Comparison of ENCODE assay signal across 8 cellular contexts in the genomic region with DNA sequence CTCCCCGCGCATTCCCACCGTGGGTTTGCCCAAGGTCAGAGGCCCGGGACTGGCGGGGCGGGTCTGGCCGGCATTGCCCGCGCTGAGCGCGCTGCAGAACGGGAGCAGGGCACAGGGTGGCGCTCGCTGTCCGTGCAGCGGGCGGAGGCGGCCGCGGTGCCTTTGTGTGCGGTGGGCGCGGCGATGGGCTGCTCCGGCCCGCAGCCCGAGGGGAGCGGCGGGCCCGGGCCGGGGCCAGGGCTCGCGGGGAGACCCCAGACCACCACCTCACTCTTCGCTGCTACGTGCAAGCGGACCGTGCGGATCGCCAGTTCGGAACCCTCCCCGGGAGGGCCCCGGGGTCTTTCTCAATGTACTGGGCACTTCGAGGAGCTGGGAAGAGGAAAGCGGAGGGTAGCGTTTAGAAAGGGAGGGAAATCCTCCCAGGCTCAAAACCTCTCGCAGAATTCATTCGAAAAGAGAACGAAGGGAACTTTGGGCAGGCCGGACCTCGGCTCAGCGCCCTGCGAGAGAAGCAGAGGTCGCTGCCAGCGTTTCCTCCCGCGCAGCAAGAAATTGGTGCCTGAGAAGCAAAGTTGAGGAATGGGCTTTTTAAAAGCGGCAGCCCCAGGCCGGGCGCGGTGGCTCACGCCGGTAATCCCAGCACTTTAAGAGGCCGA. TPM values are rescaled to one million over a fixed set of nuclear protein-coding genes. Genes with fewer than 3 reads are reported as not detected.
DNase-seq lines count a peak whose midpoint lies in the region; ATAC-seq, FAIRE-seq and TF ChIP-seq lines count a peak whose summit lies in the region.

No MANE protein-coding gene starts in this region.

- H3K27ac ChIP-seq in right cardiac atrium (ENCODE audit: low read length) = no peak overlapping the region
- H3K27ac ChIP-seq in skeletal muscle tissue (ENCODE audit: low read depth, low read length) = no peak overlapping the region

- H3K27ac Mint-ChIP-seq in WTC11 = peak overlapping the region; percentile 79

- CTCF ChIA-PET in WTC11 (lab: Charles Lee) = interaction anchor here (0.6 to 4.5 kb wide), 12 partner anchors 8 to 990 kb away, joined by 3 to 74 read pairs (median 5); a partner anchor contains a TSS

- H3K9me3 ChIP-seq in right cardiac atrium (ENCODE audit: control insufficient read depth, low read length) = no peaks in the 10 kb centered on the region
- H3K9me3 ChIP-seq in skeletal muscle tissue (ENCODE audit: control insufficient read depth in 3 of 3, low read length in 3 of 3) = peaks cover 0 to 3% (median 0%) of the 10 kb centered on the region in 3 donors

- WGBS in right cardiac atrium = 2% methylated on average over 63 of the region's 63 CpGs

- H3K27me3 ChIP-seq in right cardiac atrium (ENCODE audit: control insufficient read depth, insufficient read depth) (peaks cover 2% of the 10 kb centered on the region), skeletal muscle tissue (ENCODE audit: control insufficient read depth in 3 of 3, insufficient read depth in 3 of 3, low read length in 3 of 3) (peaks cover 61 to 78% (median 73%) of the 10 kb centered on the region in 3 donors)

- ATAC-seq in GM18909 (IDR thresholded peaks at IDR 0.05; ENCODE audit: poor library complexity, unreplicated experiment) = peak; percentile 97
- peak; percentile 86 for ATAC-seq in HG03196 (IDR thresholded peaks at IDR 0.05; ENCODE audit: unreplicated experiment)
- peak; percentile 86 for ATAC-seq in WTC11
- peak; percentile 86 to 91 for ATAC-seq in right cardiac atrium

- peak overlapping the region; percentile 77 for H3K4me3 Mint-ChIP-seq in WTC11

- no peak for FAIRE-seq in GM19239 (lab: Jason Lieb, UNC)

- TF ChIP-seq CTCF in WTC11 (IDR thresholded peaks at IDR 0.05) = peak; percentile 69

- H3K9me3 Mint-ChIP-seq in WTC11 = no peaks in the 10 kb centered on the region

- POLR2A ChIA-PET in WTC11 (lab: Charles Lee) = interaction anchor here (1.2 kb wide), 1 partner anchor 57 kb away, joined by 10 read pairs; no protein-coding TSS in a partner anchor

- intact Hi-C loops in right cardiac atrium (cut with DNase I) = loop anchor here in 2 of 4 donors (5.0 kb wide), 1 partner anchor 474 kb away; no protein-coding TSS in a partner anchor

- peaks cover 7% of the 10 kb centered on the region; the same call in 1 of the 2 replicates for H3K36me3 Mint-ChIP-seq in WTC11

- H3K36me3 ChIP-seq in skeletal muscle tissue (ENCODE audit: control insufficient read depth in 3 of 3, insufficient read depth in 3 of 3, low read length in 3 of 3) = no peaks in the 10 kb centered on the region

- peaks cover 79% of the 10 kb centered on the region for H3K4me1 Mint-ChIP-seq in WTC11

- peak overlapping the region; percentile 31 for H3K4me3 ChIP-seq in right cardiac atrium (ENCODE audit: low read length)
- H3K4me3 ChIP-seq in skeletal muscle tissue (ENCODE audit: low read length in 3 of 3) = peak overlapping the region in 2 of 3 donors; percentile 22 to 42

- H3K4me1 ChIP-seq in right cardiac atrium (ENCODE audit: control insufficient read depth, insufficient read depth, low read length) (no peaks in the 10 kb centered on the region), skeletal muscle tissue (ENCODE audit: control insufficient read depth in 3 of 3, insufficient read depth in 3 of 3, low read length in 3 of 3) (peaks cover 0 to 8% (median 6%) of the 10 kb centered on the region in 3 donors)

- DNase-seq in AG20443 (ENCODE audit: low spot score) (peak; percentile 78), WTC11 (ENCODE audit: low spot score) (peak; percentile 86), right cardiac atrium (peak in 2 of 3 donors; percentile 60 to 72), GM19239 (ENCODE audit: insufficient read length, low spot score) (no peak), globus pallidus (ENCODE audit: low spot score) (no peak)

- H3K9ac ChIP-seq in skeletal muscle tissue (ENCODE audit: low read depth in 1 of 3, low read length in 3 of 3) = no peak overlapping the region

- H3K27me3 Mint-ChIP-seq in WTC11 (ENCODE audit: low read depth) = peaks cover 21% of the 10 kb centered on the region

TF ChIP-seq in WTC11, 78 proteins besides CTCF, POLR2A, EP300 and RAD21 (continues in another document):
- TF ChIP-seq ZNF671 (CRISPR knock-in tag; IDR thresholded peaks at IDR 0.05) (no peak), ZNF232 (CRISPR knock-in tag; IDR thresholded peaks at IDR 0.05) (no peak), NR1H2 (CRISPR knock-in tag; IDR thresholded peaks at IDR 0.05) (no peak), FOXP1 (CRISPR knock-in tag; IDR thresholded peaks at IDR 0.05; ENCODE audit: borderline replicate concordance) (0 out of 2 replicates have a peak, but pooled peaks have one; percentile 53), CREB1 (CRISPR knock-in tag; IDR thresholded peaks at IDR 0.05) (no peak), IRF2 (CRISPR knock-in tag; IDR thresholded peaks at IDR 0.05; ENCODE audit: borderline replicate concordance, low read depth) (no peak), PRRX2 (CRISPR knock-in tag; IDR thresholded peaks at IDR 0.05) (0 out of 2 replicates have a peak, but pooled peaks have one; percentile 43)
- TF ChIP-seq, protein P1, sequence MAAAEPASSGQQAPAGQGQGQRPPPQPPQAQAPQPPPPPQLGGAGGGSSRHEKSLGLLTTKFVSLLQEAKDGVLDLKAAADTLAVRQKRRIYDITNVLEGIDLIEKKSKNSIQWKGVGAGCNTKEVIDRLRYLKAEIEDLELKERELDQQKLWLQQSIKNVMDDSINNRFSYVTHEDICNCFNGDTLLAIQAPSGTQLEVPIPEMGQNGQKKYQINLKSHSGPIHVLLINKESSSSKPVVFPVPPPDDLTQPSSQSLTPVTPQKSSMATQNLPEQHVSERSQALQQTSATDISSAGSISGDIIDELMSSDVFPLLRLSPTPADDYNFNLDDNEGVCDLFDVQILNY (CRISPR knock-in tag; IDR thresholded peaks at IDR 0.05) = peak; percentile 88
- TF ChIP-seq, protein P2, sequence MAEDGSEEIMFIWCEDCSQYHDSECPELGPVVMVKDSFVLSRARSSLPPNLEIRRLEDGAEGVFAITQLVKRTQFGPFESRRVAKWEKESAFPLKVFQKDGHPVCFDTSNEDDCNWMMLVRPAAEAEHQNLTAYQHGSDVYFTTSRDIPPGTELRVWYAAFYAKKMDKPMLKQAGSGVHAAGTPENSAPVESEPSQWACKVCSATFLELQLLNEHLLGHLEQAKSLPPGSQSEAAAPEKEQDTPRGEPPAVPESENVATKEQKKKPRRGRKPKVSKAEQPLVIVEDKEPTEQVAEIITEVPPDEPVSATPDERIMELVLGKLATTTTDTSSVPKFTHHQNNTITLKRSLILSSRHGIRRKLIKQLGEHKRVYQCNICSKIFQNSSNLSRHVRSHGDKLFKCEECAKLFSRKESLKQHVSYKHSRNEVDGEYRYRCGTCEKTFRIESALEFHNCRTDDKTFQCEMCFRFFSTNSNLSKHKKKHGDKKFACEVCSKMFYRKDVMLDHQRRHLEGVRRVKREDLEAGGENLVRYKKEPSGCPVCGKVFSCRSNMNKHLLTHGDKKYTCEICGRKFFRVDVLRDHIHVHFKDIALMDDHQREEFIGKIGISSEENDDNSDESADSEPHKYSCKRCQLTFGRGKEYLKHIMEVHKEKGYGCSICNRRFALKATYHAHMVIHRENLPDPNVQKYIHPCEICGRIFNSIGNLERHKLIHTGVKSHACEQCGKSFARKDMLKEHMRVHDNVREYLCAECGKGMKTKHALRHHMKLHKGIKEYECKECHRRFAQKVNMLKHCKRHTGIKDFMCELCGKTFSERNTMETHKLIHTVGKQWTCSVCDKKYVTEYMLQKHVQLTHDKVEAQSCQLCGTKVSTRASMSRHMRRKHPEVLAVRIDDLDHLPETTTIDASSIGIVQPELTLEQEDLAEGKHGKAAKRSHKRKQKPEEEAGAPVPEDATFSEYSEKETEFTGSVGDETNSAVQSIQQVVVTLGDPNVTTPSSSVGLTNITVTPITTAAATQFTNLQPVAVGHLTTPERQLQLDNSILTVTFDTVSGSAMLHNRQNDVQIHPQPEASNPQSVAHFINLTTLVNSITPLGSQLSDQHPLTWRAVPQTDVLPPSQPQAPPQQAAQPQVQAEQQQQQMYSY (CRISPR knock-in tag; IDR thresholded peaks at IDR 0.05) = no peak
- TF ChIP-seq, protein P3, sequence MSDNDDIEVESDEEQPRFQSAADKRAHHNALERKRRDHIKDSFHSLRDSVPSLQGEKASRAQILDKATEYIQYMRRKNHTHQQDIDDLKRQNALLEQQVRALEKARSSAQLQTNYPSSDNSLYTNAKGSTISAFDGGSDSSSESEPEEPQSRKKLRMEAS (CRISPR knock-in tag; IDR thresholded peaks at IDR 0.05) = peak; percentile 41; the same call in 1 of the 2 replicates
- TF ChIP-seq, protein P4, sequence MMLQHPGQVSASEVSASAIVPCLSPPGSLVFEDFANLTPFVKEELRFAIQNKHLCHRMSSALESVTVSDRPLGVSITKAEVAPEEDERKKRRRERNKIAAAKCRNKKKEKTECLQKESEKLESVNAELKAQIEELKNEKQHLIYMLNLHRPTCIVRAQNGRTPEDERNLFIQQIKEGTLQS (CRISPR knock-in tag; conservative IDR thresholded peaks at IDR 0.05) = no peak
- TF ChIP-seq, protein P5, sequence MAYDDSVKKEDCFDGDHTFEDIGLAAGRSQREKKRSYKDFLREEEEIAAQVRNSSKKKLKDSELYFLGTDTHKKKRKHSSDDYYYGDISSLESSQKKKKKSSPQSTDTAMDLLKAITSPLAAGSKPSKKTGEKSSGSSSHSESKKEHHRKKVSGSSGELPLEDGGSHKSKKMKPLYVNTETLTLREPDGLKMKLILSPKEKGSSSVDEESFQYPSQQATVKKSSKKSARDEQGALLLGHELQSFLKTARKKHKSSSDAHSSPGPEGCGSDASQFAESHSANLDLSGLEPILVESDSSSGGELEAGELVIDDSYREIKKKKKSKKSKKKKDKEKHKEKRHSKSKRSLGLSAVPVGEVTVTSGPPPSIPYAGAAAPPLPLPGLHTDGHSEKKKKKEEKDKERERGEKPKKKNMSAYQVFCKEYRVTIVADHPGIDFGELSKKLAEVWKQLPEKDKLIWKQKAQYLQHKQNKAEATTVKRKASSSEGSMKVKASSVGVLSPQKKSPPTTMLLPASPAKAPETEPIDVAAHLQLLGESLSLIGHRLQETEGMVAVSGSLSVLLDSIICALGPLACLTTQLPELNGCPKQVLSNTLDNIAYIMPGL (CRISPR knock-in tag; IDR thresholded peaks at IDR 0.05) = peak; percentile 94
- TF ChIP-seq, protein P6, sequence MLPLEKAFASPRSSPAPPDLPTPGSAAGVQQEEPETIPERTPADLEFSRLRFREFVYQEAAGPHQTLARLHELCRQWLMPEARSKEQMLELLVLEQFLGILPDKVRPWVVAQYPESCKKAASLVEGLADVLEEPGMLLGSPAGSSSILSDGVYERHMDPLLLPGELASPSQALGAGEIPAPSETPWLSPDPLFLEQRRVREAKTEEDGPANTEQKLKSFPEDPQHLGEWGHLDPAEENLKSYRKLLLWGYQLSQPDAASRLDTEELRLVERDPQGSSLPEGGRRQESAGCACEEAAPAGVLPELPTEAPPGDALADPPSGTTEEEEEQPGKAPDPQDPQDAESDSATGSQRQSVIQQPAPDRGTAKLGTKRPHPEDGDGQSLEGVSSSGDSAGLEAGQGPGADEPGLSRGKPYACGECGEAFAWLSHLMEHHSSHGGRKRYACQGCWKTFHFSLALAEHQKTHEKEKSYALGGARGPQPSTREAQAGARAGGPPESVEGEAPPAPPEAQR (CRISPR knock-in tag; IDR thresholded peaks at IDR 0.05) = no peak

RNA-seq across cellular contexts. Expression of a gene that starts 8.5 kb away (rescaled TPM):
- total RNA-seq in WTC11 (2021) (44.1 to 63.6 TPM (median 45.9 TPM) in 3 replicates), right cardiac atrium (not detected), skeletal muscle tissue (not detected)
- not detected for polyA plus RNA-seq in right cardiac atrium

Comparison
In these comparisons a context has a peak if more than half of its experiments do, and no peak if none do; other contexts are left out.
1. DNase-seq: peak in AG20443 (single experiment), WTC11 (single experiment) and right cardiac atrium (2 of 3); none in GM19239 (single experiment) and globus pallidus (single experiment).
2. RNA of a gene that starts 8.5 kb away (total RNA-seq): 44.1 to 63.6 TPM in WTC11; not detected in right cardiac atrium and not detected in skeletal muscle tissue (single experiment); every median in the first group is over 10 times any median in the second.
3. Peak in every context shown above with its lines, with median percentiles within 50 percentile points of each other: ATAC-seq.